15 cellular contexts compared by ENCODE assay signal in the genomic region with DNA sequence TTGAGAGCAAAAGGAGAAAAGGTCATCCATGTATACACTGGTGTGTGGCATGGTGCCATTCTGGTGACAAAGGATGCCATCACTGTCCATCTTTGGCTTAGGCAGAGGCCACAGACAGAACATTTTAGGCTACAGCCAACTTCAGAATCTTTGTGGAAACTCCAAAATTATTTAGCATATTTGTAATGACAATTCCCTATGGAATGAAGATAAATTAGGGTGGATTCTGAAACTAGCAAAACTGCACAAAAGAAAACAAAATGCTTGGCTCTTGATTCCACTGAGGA.
A peak's percentile ranks its signal among the peaks of the same experiment; 100 is the strongest.
DNase-seq lines count a peak whose midpoint lies in the region; ATAC-seq, FAIRE-seq and TF ChIP-seq lines count a peak whose summit lies in the region.
"Had no signal": no experiment of that assay in that cellular context is flagged by ENCODE, and none has a peak within 500 bp of the region (broad histone marks: within the 10 kb centered on the region; RNA-seq: fewer than 3 reads in every experiment).

No MANE protein-coding gene starts in this region.

- H3K4me2 ChIP-seq in DOHH2 (ENCODE audit: low read length) (peak overlapping the region; percentile 38), Karpas-422 (ENCODE audit: low read depth, low read length, poor library complexity, severe bottlenecking) (peak overlapping the region; percentile 1), H1 (ENCODE audit: insufficient read depth in 1 of 2, low read depth in 2 of 2, low read length in 2 of 2) (no peak overlapping the region)

- H2BK5ac ChIP-seq in H1 (ENCODE audit: low read depth, low read length), result no peak overlapping the region

- H3K4ac ChIP-seq in H1 (replicated peaks; ENCODE audit: insufficient read length, low read depth, low read length), result no peak overlapping the region

- H3K27me3 ChIP-seq in DOHH2 (ENCODE audit: control insufficient read depth, low read length), result no peaks in the 10 kb centered on the region
- no peaks in the 10 kb centered on the region for H3K27me3 ChIP-seq in Karpas-422 (ENCODE audit: low read length)
- no peaks in the 10 kb centered on the region for H3K27me3 ChIP-seq in H1 (replicated peaks in 1 of 4; ENCODE audit: control insufficient read depth in 3 of 4, extremely low read depth in 1 of 4, insufficient read depth in 3 of 4, low read length in 3 of 4)
- H3K27me3 ChIP-seq: ascending aorta, uterus had no signal

- TF ChIP-seq CTCF in DOHH2 (IDR thresholded peaks at IDR 0.05; ENCODE audit: low read depth, low read length, poor library complexity, severe bottlenecking) (no peak), H1 (IDR thresholded peaks at IDR 0.05; ENCODE audit: control extremely low read depth in 1 of 3, insufficient read depth in 1 of 3, low read depth in 1 of 3, low read length in 3 of 3) (no peak), progenitor cell of endocrine pancreas (IDR thresholded peaks at IDR 0.05; ENCODE audit: unreplicated experiment) (no peak)

- H3K36me3 ChIP-seq in DOHH2 (ENCODE audit: control insufficient read depth, low read length) (peaks cover 4% of the 10 kb centered on the region), Karpas-422 (ENCODE audit: insufficient read depth, low read length) (no peaks in the 10 kb centered on the region; the same call in 1 of the 2 replicates), H1 (ENCODE audit: control insufficient read depth in 2 of 4, insufficient read depth in 4 of 4, low read length in 3 of 4) (peaks cover 0 to 11% (median 3%) of the 10 kb centered on the region in 4 experiments; a peak in 6 of 8 replicates)
- H3K36me3 ChIP-seq: uterus had no signal

- peaks cover 4% of the 10 kb centered on the region; the same call in 1 of the 2 replicates for H3K79me1 ChIP-seq in H1 (ENCODE audit: low read depth, low read length)

- H3K9me2 ChIP-seq in DOHH2 (replicated peaks; ENCODE audit: control insufficient read depth, low read length) (no peaks in the 10 kb centered on the region), Karpas-422 (replicated peaks; ENCODE audit: insufficient read depth, low read length) (no peaks in the 10 kb centered on the region)

- H3K9me3 Mint-ChIP-seq in progenitor cell of endocrine pancreas (ENCODE audit: low read depth), result no peaks in the 10 kb centered on the region

- no peak overlapping the region for H4K8ac ChIP-seq in H1 (ENCODE audit: extremely low read depth, insufficient read depth, low read length)

- H3F3A ChIP-seq in DOHH2 (ENCODE audit: control insufficient read depth, insufficient read depth), result no peaks in the 10 kb centered on the region

- FAIRE-seq in H1 (lab: Jason Lieb, UNC) (no peak), GM19239 (lab: Jason Lieb, UNC) (no peak)

- TF ChIP-seq POLR2A in H1 (IDR thresholded peaks at IDR 0.05; ENCODE audit: control extremely low read depth in 1 of 2, low read depth in 2 of 2, low read length in 2 of 2), result no peak

- TF ChIP-seq EP300 in H1 (IDR thresholded peaks at IDR 0.05; ENCODE audit: borderline replicate concordance in 1 of 2, low read depth in 2 of 2, low read length in 2 of 2), result no peak

- H3K14ac ChIP-seq in H1 (ENCODE audit: insufficient read length), result no peak overlapping the region

- H3K4me3 Mint-ChIP-seq in progenitor cell of endocrine pancreas (ENCODE audit: low read depth), result no peak overlapping the region

- H3K23me2 ChIP-seq in H1 (ENCODE audit: low read depth, low read length), result no peaks in the 10 kb centered on the region; the same call in 1 of the 2 replicates

- H2BK12ac ChIP-seq in H1 (ENCODE audit: low read depth, low read length), result no peak overlapping the region

- H3K27ac Mint-ChIP-seq in progenitor cell of endocrine pancreas, result peak overlapping the region; percentile 51

- H2AFZ ChIP-seq in Karpas-422 (ENCODE audit: low read length) (no peak overlapping the region), H1 (ENCODE audit: low read length) (no peak overlapping the region)

- H3K79me2 ChIP-seq in DOHH2 (ENCODE audit: control insufficient read depth, low read length) (peaks cover 54% of the 10 kb centered on the region), Karpas-422 (ENCODE audit: low read length) (peaks cover 83% of the 10 kb centered on the region), H1 (ENCODE audit: control insufficient read depth in 1 of 2, insufficient read depth in 2 of 2, low read length in 2 of 2) (peaks cover 4 to 92% of the 10 kb centered on the region in 2 experiments; a peak in 3 of 4 replicates)

- H3K9ac ChIP-seq in Karpas-422 (ENCODE audit: low read length) (peak overlapping the region; percentile 13; the same call in 1 of the 2 replicates), H1 (replicated peaks in 1 of 4; ENCODE audit: extremely low read depth in 1 of 4, low read depth in 3 of 4, low read length in 3 of 4) (no peak overlapping the region)

- no peak overlapping the region for H4K5ac ChIP-seq in H1 (ENCODE audit: insufficient read length, low read depth, low read length)

- H2AK5ac ChIP-seq in H1 (ENCODE audit: low read depth, low read length), result no peak overlapping the region

- H4K20me1 ChIP-seq in DOHH2 (ENCODE audit: control insufficient read depth, insufficient read depth, low read depth, low read length) (peaks cover 10% of the 10 kb centered on the region; the same call in 1 of the 2 replicates), Karpas-422 (ENCODE audit: insufficient read depth, low read depth, low read length) (no peaks in the 10 kb centered on the region; the same call in 1 of the 2 replicates), H1 (replicated peaks in 1 of 2; ENCODE audit: control insufficient read depth in 1 of 2, insufficient read depth in 2 of 2, low read length in 2 of 2) (peaks cover 8 to 13% of the 10 kb centered on the region in 2 experiments)

- no peak overlapping the region for H2BK15ac ChIP-seq in H1 (ENCODE audit: low read length)

- no peak overlapping the region for H2BK20ac ChIP-seq in H1 (ENCODE audit: low read length)

- H3K4me3 ChIP-seq in DOHH2 (ENCODE audit: low read length) (no peak overlapping the region), Karpas-422 (ENCODE audit: low read length) (no peak overlapping the region), H1 (ENCODE audit: extremely low read depth in 1 of 4, insufficient read depth in 2 of 4, low read depth in 3 of 4, low read length in 4 of 4) (no peak overlapping the region)
- H3K4me3 ChIP-seq: ascending aorta, psoas muscle, uterus had no signal

- no peaks in the 10 kb centered on the region for H3K27me3 Mint-ChIP-seq in progenitor cell of endocrine pancreas

- H3K23ac ChIP-seq in H1 (ENCODE audit: insufficient read length), result no peak overlapping the region

- no peak for DNase-seq in Karpas-422
- DNase-seq in H1 (ENCODE audit: low read depth in 1 of 2, low spot score in 2 of 2), result no peak
- no peak for DNase-seq in progenitor cell of endocrine pancreas (ENCODE audit: low spot score, unreplicated experiment)
- DNase-seq in effector CD8-positive, alpha-beta T cell (lab: John Stamatoyannopoulos, UW), result no peak
- no peak for DNase-seq in GM19239 (ENCODE audit: insufficient read length, low spot score)
- DNase-seq: cortex of kidney, KBM-7, midbrain, NCI-H446 treated with DMSO at 0.1 percent for 48 hours, psoas muscle, uterus had no signal

- POLR2A ChIA-PET in H1 (lab: Charles Lee; ENCODE audit: partially characterized antibody), result interaction anchor here (3.4 kb wide), 1 partner anchor 93 kb away, joined by 17 read pairs; a partner anchor contains a TSS

- no peak overlapping the region for H3K56ac ChIP-seq in H1 (replicated peaks; ENCODE audit: insufficient read length, low read depth, low read length)

- CTCF ChIA-PET in H1 (lab: Charles Lee; ENCODE audit: partially characterized antibody), result interaction anchor here (0.6 to 7.3 kb wide), 6 partner anchors 40 to 201 kb away, joined by 4 to 83 read pairs (median 26); a partner anchor contains a TSS

- ATAC-seq in HG03039 (IDR thresholded peaks at IDR 0.05; ENCODE audit: unreplicated experiment), result no peak
- ATAC-seq: activated CD4-positive, CD25-positive, alpha-beta regulatory T cell treated with anti-CD3 and anti-CD28 coated beads, Interleukin-2, amount 50 U/mL, for 24 hours had no signal

- H3K36me3 Mint-ChIP-seq in progenitor cell of endocrine pancreas (ENCODE audit: insufficient read depth), result peaks cover 3% of the 10 kb centered on the region

- H4K91ac ChIP-seq in H1 (replicated peaks; ENCODE audit: insufficient read length, low read length), result peak overlapping the region; percentile 2

- H3K27ac ChIP-seq in DOHH2 (ENCODE audit: low read depth, low read length) (no peak overlapping the region), Karpas-422 (ENCODE audit: low read length) (no peak overlapping the region), H1 (ENCODE audit: low read depth, low read length) (no peak overlapping the region)
- H3K27ac ChIP-seq: ascending aorta, psoas muscle, uterus had no signal

- no peak overlapping the region for H3K18ac ChIP-seq in H1 (ENCODE audit: extremely low read depth, low read length)

- no peak overlapping the region for H2BK120ac ChIP-seq in H1 (replicated peaks; ENCODE audit: low read depth, low read length)

- H3K4me1 ChIP-seq in DOHH2 (ENCODE audit: control insufficient read depth, low read length), result peaks cover 18% of the 10 kb centered on the region
- H3K4me1 ChIP-seq in Karpas-422 (ENCODE audit: low read length), result peaks cover 28% of the 10 kb centered on the region
- peaks cover 0 to 10% (median 8%) of the 10 kb centered on the region in 4 experiments; a peak in 5 of 7 replicates for H3K4me1 ChIP-seq in H1 (replicated peaks in 1 of 4; ENCODE audit: control insufficient read depth in 3 of 4, insufficient read depth in 4 of 4, low read length in 3 of 4)
- H3K4me1 ChIP-seq: uterus had no signal

- no peaks in the 10 kb centered on the region for H3K9me3 ChIP-seq in DOHH2 (ENCODE audit: control insufficient read depth, insufficient read depth, low read length)
- H3K9me3 ChIP-seq in Karpas-422 (ENCODE audit: low read length), result no peaks in the 10 kb centered on the region
- no peaks in the 10 kb centered on the region for H3K9me3 ChIP-seq in H1 (ENCODE audit: insufficient read depth in 2 of 2, low read depth in 1 of 2, low read length in 1 of 2)
- H3K9me3 ChIP-seq: ascending aorta, psoas muscle, uterus had no signal

- H3K4me1 Mint-ChIP-seq in progenitor cell of endocrine pancreas (ENCODE audit: low read depth), result peaks cover 26% of the 10 kb centered on the region

- TF ChIP-seq RAD21 in H1 (IDR thresholded peaks at IDR 0.05 in 1 of 2, conservative IDR thresholded peaks at IDR 0.05 in 1 of 2; ENCODE audit: low read depth in 2 of 2, low read length in 2 of 2), result no peak

TF ChIP-seq in H1, 55 proteins besides CTCF, POLR2A, EP300 and RAD21:
- TF ChIP-seq ZNF274 (IDR thresholded peaks at IDR 0.05; ENCODE audit: borderline replicate concordance, extremely low read depth, low read length), result no peak
TF ChIP-seq in H1: peak in this region for 0.

Comparison
In these comparisons a context has a peak if more than half of its experiments do, and no peak if none do; other contexts are left out.
1. H3K4me2 ChIP-seq: peak in DOHH2 (single experiment) and Karpas-422 (single experiment); none in H1 (0 of 2).